In the genomic region with DNA sequence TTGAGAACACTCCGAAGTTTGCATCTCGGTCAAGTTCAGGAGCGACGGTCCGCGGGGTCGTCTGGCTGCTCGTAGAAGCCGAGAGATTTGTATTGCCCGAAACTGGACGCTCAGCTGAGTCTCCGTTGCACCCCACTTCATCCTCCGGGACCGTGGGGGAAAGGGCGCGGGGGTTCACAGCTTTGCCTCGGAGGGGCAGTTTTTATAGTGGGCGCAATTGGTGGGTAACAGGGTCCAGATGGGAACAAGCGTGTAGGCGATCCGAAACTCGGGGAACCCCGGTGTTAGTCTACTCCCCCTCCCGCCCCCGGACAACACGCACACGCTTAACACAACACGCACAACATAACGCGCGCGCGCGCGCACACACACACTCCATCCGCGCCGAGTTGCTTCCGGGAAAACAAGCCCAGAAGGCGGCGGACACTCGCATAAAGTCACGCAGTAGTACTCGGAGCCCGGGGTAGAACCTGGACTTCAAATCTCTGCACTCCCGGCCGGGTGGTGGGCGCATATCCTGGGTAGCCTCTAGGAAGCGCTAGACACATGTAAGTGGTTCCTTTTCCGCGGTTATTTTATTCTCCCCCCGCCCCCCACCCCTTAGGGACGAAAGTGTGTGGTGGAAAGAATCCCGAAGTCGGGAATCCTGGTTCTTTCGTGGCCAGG, we compare ENCODE assay signal across 1 cellular context.
TF ChIP-seq lines count a peak whose summit lies in the region.

No MANE protein-coding gene starts in this region.

TF ChIP-seq in K562, 482 proteins besides CTCF, POLR2A, EP300 and RAD21 (continued from another document and continues in another):
- no peak for TF ChIP-seq GATAD2B (IDR thresholded peaks at IDR 0.05; ENCODE audit: borderline replicate concordance)
- TF ChIP-seq ARNT (IDR thresholded peaks at IDR 0.05): no peak
- no peak for TF ChIP-seq IFI16 (CRISPR knock-in tag; IDR thresholded peaks at IDR 0.05)
- no peak for TF ChIP-seq ZNF785 (CRISPR knock-in tag; IDR thresholded peaks at IDR 0.05)
- TF ChIP-seq SMAD3 (CRISPR knock-in tag; conservative IDR thresholded peaks at IDR 0.05): no peak
- 0 out of 2 replicates have a peak, but pooled peaks have one; percentile 25 for TF ChIP-seq MIER1 (IDR thresholded peaks at IDR 0.05; ENCODE audit: low read depth)
- TF ChIP-seq SP2 (IDR thresholded peaks at IDR 0.05; ENCODE audit: extremely low read depth, low read depth, low read length, poor library complexity, severe bottlenecking): no peak
- no peak for TF ChIP-seq RBM17 (IDR thresholded peaks at IDR 0.05; ENCODE audit: borderline replicate concordance, low read depth, low read length)
- peak; percentile 84; the same call in 1 of the 2 replicates for TF ChIP-seq NFRKB (IDR thresholded peaks at IDR 0.05; ENCODE audit: low read depth)
- TF ChIP-seq GTF2E2 (tag; IDR thresholded peaks at IDR 0.05): no peak; the same call in 1 of the 2 replicates
- no peak for TF ChIP-seq SREBF2 (CRISPR knock-in tag; IDR thresholded peaks at IDR 0.05)
- TF ChIP-seq CEBPG (CRISPR knock-in tag; IDR thresholded peaks at IDR 0.05): no peak
- no peak for TF ChIP-seq CEBPG (tag; conservative IDR thresholded peaks at IDR 0.05 in 1 of 2, IDR thresholded peaks at IDR 0.05 in 1 of 2)
- TF ChIP-seq CBX3 (IDR thresholded peaks at IDR 0.05; ENCODE audit: borderline replicate concordance in 1 of 2, low read length in 2 of 2): no peak
- TF ChIP-seq ERF (CRISPR knock-in tag; IDR thresholded peaks at IDR 0.05): no peak
- no peak for TF ChIP-seq ZEB2 (IDR thresholded peaks at IDR 0.05)
- TF ChIP-seq, protein P1, sequence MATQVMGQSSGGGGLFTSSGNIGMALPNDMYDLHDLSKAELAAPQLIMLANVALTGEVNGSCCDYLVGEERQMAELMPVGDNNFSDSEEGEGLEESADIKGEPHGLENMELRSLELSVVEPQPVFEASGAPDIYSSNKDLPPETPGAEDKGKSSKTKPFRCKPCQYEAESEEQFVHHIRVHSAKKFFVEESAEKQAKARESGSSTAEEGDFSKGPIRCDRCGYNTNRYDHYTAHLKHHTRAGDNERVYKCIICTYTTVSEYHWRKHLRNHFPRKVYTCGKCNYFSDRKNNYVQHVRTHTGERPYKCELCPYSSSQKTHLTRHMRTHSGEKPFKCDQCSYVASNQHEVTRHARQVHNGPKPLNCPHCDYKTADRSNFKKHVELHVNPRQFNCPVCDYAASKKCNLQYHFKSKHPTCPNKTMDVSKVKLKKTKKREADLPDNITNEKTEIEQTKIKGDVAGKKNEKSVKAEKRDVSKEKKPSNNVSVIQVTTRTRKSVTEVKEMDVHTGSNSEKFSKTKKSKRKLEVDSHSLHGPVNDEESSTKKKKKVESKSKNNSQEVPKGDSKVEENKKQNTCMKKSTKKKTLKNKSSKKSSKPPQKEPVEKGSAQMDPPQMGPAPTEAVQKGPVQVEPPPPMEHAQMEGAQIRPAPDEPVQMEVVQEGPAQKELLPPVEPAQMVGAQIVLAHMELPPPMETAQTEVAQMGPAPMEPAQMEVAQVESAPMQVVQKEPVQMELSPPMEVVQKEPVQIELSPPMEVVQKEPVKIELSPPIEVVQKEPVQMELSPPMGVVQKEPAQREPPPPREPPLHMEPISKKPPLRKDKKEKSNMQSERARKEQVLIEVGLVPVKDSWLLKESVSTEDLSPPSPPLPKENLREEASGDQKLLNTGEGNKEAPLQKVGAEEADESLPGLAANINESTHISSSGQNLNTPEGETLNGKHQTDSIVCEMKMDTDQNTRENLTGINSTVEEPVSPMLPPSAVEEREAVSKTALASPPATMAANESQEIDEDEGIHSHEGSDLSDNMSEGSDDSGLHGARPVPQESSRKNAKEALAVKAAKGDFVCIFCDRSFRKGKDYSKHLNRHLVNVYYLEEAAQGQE (CRISPR knock-in tag; IDR thresholded peaks at IDR 0.05; ENCODE audit: low read depth): no peak
- 0 out of 2 replicates have a peak, but pooled peaks have one; percentile 25 for TF ChIP-seq KAT7 (CRISPR knock-in tag; IDR thresholded peaks at IDR 0.05; ENCODE audit: borderline replicate concordance)
- TF ChIP-seq, protein P2, sequence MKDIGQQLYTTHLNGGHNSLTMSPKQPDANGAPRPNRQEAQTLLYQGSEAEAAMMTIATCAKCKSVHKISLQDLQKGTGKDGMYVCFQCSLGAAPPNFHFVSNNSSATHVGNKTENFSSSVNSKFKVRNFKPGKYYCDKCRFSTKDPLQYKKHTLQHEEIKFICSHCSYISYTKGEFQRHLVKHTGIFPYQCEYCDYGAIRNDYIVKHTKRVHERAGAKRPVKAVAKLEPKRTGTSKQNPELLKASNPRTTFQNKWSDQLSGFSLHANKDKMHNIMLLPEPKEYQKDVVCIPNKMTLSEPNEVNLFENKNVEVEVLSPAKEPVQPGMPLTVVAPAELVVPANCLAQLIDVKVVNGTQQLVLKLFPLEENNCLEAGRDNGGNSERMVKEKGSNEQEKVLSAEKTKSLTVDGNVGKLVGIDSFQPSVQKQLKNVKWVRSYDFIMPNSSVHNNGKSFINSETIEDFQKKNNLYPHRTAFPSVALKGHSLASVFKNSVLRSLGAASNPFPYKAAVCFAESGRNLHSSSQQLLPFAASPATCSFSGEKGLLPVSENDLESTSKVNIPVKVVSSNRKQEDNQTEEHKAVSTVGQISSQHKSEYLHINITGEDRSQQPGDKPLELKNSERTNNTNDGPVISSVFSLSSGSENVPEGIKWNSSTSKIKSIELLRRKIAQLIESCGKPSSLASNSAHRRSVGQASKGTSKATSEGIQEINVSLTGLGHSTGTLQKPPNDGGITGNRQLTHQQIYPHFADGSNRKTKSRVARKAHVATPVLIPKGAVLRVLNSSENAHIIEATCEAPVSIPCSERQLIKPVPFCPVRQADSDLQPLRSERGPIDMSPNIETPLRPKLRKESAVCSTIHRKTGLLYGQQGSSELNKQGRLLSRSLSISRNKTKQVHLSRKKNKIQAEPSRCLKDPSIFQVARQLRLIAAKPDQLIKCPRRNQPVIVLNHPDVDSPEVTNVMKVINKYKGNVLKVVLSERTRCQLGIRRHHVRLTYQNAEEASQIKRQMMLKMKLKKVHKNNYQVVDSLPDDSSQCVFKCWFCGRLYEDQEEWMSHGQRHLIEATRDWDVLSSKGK (CRISPR knock-in tag; IDR thresholded peaks at IDR 0.05): no peak
- no peak for TF ChIP-seq CCAR2 (IDR thresholded peaks at IDR 0.05; ENCODE audit: low read depth, low read length)
- TF ChIP-seq, protein P3, sequence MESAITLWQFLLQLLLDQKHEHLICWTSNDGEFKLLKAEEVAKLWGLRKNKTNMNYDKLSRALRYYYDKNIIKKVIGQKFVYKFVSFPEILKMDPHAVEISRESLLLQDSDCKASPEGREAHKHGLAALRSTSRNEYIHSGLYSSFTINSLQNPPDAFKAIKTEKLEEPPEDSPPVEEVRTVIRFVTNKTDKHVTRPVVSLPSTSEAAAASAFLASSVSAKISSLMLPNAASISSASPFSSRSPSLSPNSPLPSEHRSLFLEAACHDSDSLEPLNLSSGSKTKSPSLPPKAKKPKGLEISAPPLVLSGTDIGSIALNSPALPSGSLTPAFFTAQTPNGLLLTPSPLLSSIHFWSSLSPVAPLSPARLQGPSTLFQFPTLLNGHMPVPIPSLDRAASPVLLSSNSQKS (CRISPR knock-in tag; IDR thresholded peaks at IDR 0.05): no peak
- TF ChIP-seq, protein P4, sequence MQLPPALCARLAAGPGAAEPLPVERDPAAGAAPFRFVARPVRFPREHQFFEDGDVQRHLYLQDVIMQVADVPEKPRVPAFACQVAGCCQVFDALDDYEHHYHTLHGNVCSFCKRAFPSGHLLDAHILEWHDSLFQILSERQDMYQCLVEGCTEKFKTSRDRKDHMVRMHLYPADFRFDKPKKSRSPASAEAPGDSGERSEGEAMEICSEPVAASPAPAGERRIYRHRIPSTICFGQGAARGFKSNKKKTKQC (CRISPR knock-in tag; IDR thresholded peaks at IDR 0.05): peak; percentile 62; the same call in 1 of the 2 replicates
- no peak for TF ChIP-seq ZNF347 (CRISPR knock-in tag; IDR thresholded peaks at IDR 0.05; ENCODE audit: low read depth)
- no peak for TF ChIP-seq ZNF431 (CRISPR knock-in tag; IDR thresholded peaks at IDR 0.05)
- TF ChIP-seq, protein P5, sequence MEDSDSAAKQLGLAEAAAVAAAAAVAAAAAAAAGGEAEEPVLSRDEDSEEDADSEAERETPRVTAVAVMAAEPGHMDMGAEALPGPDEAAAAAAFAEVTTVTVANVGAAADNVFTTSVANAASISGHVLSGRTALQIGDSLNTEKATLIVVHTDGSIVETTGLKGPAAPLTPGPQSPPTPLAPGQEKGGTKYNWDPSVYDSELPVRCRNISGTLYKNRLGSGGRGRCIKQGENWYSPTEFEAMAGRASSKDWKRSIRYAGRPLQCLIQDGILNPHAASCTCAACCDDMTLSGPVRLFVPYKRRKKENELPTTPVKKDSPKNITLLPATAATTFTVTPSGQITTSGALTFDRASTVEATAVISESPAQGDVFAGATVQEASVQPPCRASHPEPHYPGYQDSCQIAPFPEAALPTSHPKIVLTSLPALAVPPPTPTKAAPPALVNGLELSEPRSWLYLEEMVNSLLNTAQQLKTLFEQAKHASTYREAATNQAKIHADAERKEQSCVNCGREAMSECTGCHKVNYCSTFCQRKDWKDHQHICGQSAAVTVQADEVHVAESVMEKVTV (CRISPR knock-in tag; IDR thresholded peaks at IDR 0.05): peak; percentile 60
- peak; percentile 43; the same call in 1 of the 2 replicates for TF ChIP-seq ZBTB7A (IDR thresholded peaks at IDR 0.05; ENCODE audit: borderline replicate concordance, control insufficient read depth, low read depth, low read length)
- TF ChIP-seq, protein P6, sequence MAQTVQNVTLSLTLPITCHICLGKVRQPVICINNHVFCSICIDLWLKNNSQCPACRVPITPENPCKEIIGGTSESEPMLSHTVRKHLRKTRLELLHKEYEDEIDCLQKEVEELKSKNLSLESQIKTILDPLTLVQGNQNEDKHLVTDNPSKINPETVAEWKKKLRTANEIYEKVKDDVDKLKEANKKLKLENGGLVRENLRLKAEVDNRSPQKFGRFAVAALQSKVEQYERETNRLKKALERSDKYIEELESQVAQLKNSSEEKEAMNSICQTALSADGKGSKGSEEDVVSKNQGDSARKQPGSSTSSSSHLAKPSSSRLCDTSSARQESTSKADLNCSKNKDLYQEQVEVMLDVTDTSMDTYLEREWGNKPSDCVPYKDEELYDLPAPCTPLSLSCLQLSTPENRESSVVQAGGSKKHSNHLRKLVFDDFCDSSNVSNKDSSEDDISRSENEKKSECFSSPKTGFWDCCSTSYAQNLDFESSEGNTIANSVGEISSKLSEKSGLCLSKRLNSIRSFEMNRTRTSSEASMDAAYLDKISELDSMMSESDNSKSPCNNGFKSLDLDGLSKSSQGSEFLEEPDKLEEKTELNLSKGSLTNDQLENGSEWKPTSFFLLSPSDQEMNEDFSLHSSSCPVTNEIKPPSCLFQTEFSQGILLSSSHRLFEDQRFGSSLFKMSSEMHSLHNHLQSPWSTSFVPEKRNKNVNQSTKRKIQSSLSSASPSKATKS (CRISPR knock-in tag; IDR thresholded peaks at IDR 0.05): no peak
- TF ChIP-seq CREB1 (IDR thresholded peaks at IDR 0.05): 0 out of 2 replicates have a peak, but pooled peaks have one; percentile 13
- no peak for TF ChIP-seq CREB1 (CRISPR knock-in tag; IDR thresholded peaks at IDR 0.05)
- TF ChIP-seq KLF16 (IDR thresholded peaks at IDR 0.05): peak; percentile 48; the same call in 1 of the 2 replicates
- TF ChIP-seq, protein P7, sequence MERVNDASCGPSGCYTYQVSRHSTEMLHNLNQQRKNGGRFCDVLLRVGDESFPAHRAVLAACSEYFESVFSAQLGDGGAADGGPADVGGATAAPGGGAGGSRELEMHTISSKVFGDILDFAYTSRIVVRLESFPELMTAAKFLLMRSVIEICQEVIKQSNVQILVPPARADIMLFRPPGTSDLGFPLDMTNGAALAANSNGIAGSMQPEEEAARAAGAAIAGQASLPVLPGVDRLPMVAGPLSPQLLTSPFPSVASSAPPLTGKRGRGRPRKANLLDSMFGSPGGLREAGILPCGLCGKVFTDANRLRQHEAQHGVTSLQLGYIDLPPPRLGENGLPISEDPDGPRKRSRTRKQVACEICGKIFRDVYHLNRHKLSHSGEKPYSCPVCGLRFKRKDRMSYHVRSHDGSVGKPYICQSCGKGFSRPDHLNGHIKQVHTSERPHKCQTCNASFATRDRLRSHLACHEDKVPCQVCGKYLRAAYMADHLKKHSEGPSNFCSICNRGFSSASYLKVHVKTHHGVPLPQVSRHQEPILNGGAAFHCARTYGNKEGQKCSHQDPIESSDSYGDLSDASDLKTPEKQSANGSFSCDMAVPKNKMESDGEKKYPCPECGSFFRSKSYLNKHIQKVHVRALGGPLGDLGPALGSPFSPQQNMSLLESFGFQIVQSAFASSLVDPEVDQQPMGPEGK (CRISPR knock-in tag; IDR thresholded peaks at IDR 0.05; ENCODE audit: borderline replicate concordance): no peak
- no peak for TF ChIP-seq DPF2 (IDR thresholded peaks at IDR 0.05)
- no peak for TF ChIP-seq ZNF239 (CRISPR knock-in tag; IDR thresholded peaks at IDR 0.05)
- no peak for TF ChIP-seq SIN3A (IDR thresholded peaks at IDR 0.05; ENCODE audit: borderline replicate concordance in 2 of 2, control insufficient read depth in 1 of 2, low read depth in 2 of 2, low read length in 2 of 2)
- 0 out of 2 replicates have a peak, but pooled peaks have one; percentile 11 for TF ChIP-seq ETV5 (CRISPR knock-in tag; IDR thresholded peaks at IDR 0.05; ENCODE audit: low read depth)
- TF ChIP-seq L3MBTL2 (IDR thresholded peaks at IDR 0.05): peak; percentile 67
- TF ChIP-seq IRF2 (CRISPR knock-in tag; IDR thresholded peaks at IDR 0.05): no peak
- TF ChIP-seq, protein P8, sequence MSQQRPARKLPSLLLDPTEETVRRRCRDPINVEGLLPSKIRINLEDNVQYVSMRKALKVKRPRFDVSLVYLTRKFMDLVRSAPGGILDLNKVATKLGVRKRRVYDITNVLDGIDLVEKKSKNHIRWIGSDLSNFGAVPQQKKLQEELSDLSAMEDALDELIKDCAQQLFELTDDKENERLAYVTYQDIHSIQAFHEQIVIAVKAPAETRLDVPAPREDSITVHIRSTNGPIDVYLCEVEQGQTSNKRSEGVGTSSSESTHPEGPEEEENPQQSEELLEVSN (IDR thresholded peaks at IDR 0.05; ENCODE audit: borderline replicate concordance in 1 of 2, extremely low read depth in 1 of 2, insufficient read depth in 1 of 2, insufficient read length in 1 of 2, low read depth in 1 of 2, low read length in 1 of 2, poor library complexity in 1 of 2, severe bottlenecking in 1 of 2): peak; percentile 10 to 60
- no peak for TF ChIP-seq ATF7 (IDR thresholded peaks at IDR 0.05)
- TF ChIP-seq ZNF311 (CRISPR knock-in tag; IDR thresholded peaks at IDR 0.05): no peak
- no peak for TF ChIP-seq HNRNPLL (IDR thresholded peaks at IDR 0.05; ENCODE audit: low read depth, low read length, poor library complexity, severe bottlenecking)
- TF ChIP-seq MYNN (IDR thresholded peaks at IDR 0.05): no peak
- no peak for TF ChIP-seq MYNN (CRISPR knock-in tag; IDR thresholded peaks at IDR 0.05)
- TF ChIP-seq MEF2D (tag; conservative IDR thresholded peaks at IDR 0.05; ENCODE audit: low read depth): 0 out of 2 replicates have a peak, but pooled peaks have one; percentile 49
